In genomic region chr7:5546626-5547025, GRCh38 we compare ENCODE assay signal across 27 cellular contexts. TPM values are rescaled to one million over a fixed set of nuclear protein-coding genes. Genes with fewer than 3 reads are reported as not detected.
DNase-seq lines count a peak whose midpoint lies in the region; ATAC-seq, FAIRE-seq and TF ChIP-seq lines count a peak whose summit lies in the region.
"Had no signal": no experiment of that assay in that cellular context is flagged by ENCODE, and none has a peak within 500 bp of the region (broad histone marks: within the 10 kb centered on the region; RNA-seq: fewer than 3 reads in every experiment).

No MANE protein-coding gene starts in this region.

- FAIRE-seq in HepG2 (lab: Jason Lieb, UNC) = no peak
- FAIRE-seq: K562, RCC 7860 had no signal

- no peak overlapping the region for H3K4me2 ChIP-seq in HepG2 (ENCODE audit: low read depth, low read length)
- no peak overlapping the region for H3K4me2 ChIP-seq in osteoblast (ENCODE audit: insufficient read depth, low read length)
- H3K4me2 ChIP-seq: BLaER1 had no signal

- TF ChIP-seq RAD21 in liver (IDR thresholded peaks at IDR 0.05) (no peak), HepG2 (CRISPR knock-in tag; IDR thresholded peaks at IDR 0.05) (no peak)

- no TSS peak for BruUV-seq in HepG2 (replicated peaks; lab: Mats Ljungman, UMichigan)

- H4K20me1 ChIP-seq in HepG2 (ENCODE audit: insufficient read depth, low read length) (no peaks in the 10 kb centered on the region), osteoblast (ENCODE audit: insufficient read depth, low read length) (no peaks in the 10 kb centered on the region)
- H4K20me1 ChIP-seq: BLaER1 had no signal

- 57% methylated on average over 11 of the region's 11 CpGs for WGBS in liver
- 67% methylated on average over 3 of the region's 11 CpGs for WGBS in HepG2 (ENCODE audit: low lambda C conversion rate)
- WGBS in endodermal cell (ENCODE audit: insufficient coverage in 1 of 2, insufficient read length in 1 of 2), 2 experiments = 92 to 94% methylated on average over 11 of the region's 11 CpGs
- 86 to 90% methylated on average over 10 to 11 of the region's 11 CpGs for WGBS in testis, 2 donors

- H3K4me1 Mint-ChIP-seq in endodermal cell = no peaks in the 10 kb centered on the region

- no peaks in the 10 kb centered on the region for H3K36me3 ChIP-seq in liver (ENCODE audit: control insufficient read depth in 4 of 4, insufficient read depth in 3 of 4, low read depth in 1 of 4, low read length in 3 of 4)
- H3K36me3 ChIP-seq in HepG2 (replicated peaks in 1 of 2; ENCODE audit: control insufficient read depth in 1 of 2, insufficient read depth in 2 of 2, low read length in 2 of 2) = no peaks in the 10 kb centered on the region
- H3K36me3 ChIP-seq in endodermal cell (ENCODE audit: control insufficient read depth, insufficient read depth, low read length) = no peaks in the 10 kb centered on the region
- no peaks in the 10 kb centered on the region for H3K36me3 ChIP-seq in osteoblast (ENCODE audit: insufficient read depth, low read length)
- no peaks in the 10 kb centered on the region for H3K36me3 ChIP-seq in testis (ENCODE audit: low read depth, missing control alignments)
- H3K36me3 ChIP-seq: BLaER1, HAP-1 had no signal

- H3K9me3 Mint-ChIP-seq in endodermal cell = no peaks in the 10 kb centered on the region
- H3K9me3 Mint-ChIP-seq: CD4-positive, alpha-beta memory T cell had no signal

- TF ChIP-seq POLR2A in HepG2 (IDR thresholded peaks at IDR 0.05; ENCODE audit: insufficient read depth in 1 of 2, low read depth in 2 of 2, low read length in 2 of 2) = no peak
- no peak for TF ChIP-seq POLR2A in testis (IDR thresholded peaks at IDR 0.05)

- ATAC-seq in HepG2 = no peak
- ATAC-seq: GM12878, K562 had no signal

- intact Hi-C loops in HepG2 (cut with micrococcal nuclease; ENCODE audit: unreplicated experiment) = no loop called here
- intact Hi-C loops in testis (cut with DNase I; ENCODE audit: low total_unique reads) = no loop called here

- H3K36me3 Mint-ChIP-seq in endodermal cell (ENCODE audit: low read depth) = no peaks in the 10 kb centered on the region
- H3K36me3 Mint-ChIP-seq: CD4-positive, alpha-beta memory T cell had no signal

- H3K4me1 ChIP-seq in liver (ENCODE audit: control insufficient read depth in 4 of 4, insufficient read depth in 4 of 4, low read length in 3 of 4) = peaks cover 0 to 8% (median 3%) of the 10 kb centered on the region in 4 donors
- no peaks in the 10 kb centered on the region for H3K4me1 ChIP-seq in HepG2 (ENCODE audit: insufficient read depth, low read length)
- H3K4me1 ChIP-seq in endodermal cell (ENCODE audit: control insufficient read depth, insufficient read depth, low read length) = no peaks in the 10 kb centered on the region
- H3K4me1 ChIP-seq in osteoblast (ENCODE audit: insufficient read depth, low read length) = peaks cover 6% of the 10 kb centered on the region
- H3K4me1 ChIP-seq in testis = peaks cover 4% of the 10 kb centered on the region
- H3K4me1 ChIP-seq: HAP-1 had no signal

- H3K4me3 ChIP-seq in liver (ENCODE audit: low read depth in 1 of 3, low read length in 3 of 3) (no peak overlapping the region), HepG2 (replicated peaks in 1 of 3; ENCODE audit: insufficient read depth in 1 of 3, low read depth in 2 of 3, low read length in 3 of 3) (no peak overlapping the region), endodermal cell (ENCODE audit: low read length) (no peak overlapping the region), osteoblast (ENCODE audit: insufficient read depth, low read length) (no peak overlapping the region), testis (no peak overlapping the region)
- H3K4me3 ChIP-seq: BLaER1, GM12878, GM23248, HAP-1, K562 had no signal

- no peak overlapping the region for H3K9ac ChIP-seq in liver (ENCODE audit: low read depth in 1 of 2, low read length in 2 of 2)
- no peak overlapping the region for H3K9ac ChIP-seq in HepG2 (ENCODE audit: insufficient read depth, low read depth, low read length)
- H3K9ac ChIP-seq in endodermal cell (ENCODE audit: extremely low read depth, low read length, poor library complexity, severe bottlenecking) = no peak overlapping the region
- H3K9ac ChIP-seq: BLaER1, GM23248 had no signal

- H3K27ac ChIP-seq in liver (ENCODE audit: low read depth in 1 of 2, low read length in 2 of 2) (no peak overlapping the region), HepG2 (ENCODE audit: extremely low read length, insufficient read depth, low read length) (no peak overlapping the region), endodermal cell (ENCODE audit: low read depth, low read length) (no peak overlapping the region), osteoblast (ENCODE audit: low read depth, low read length) (no peak overlapping the region), testis (no peak overlapping the region)
- H3K27ac ChIP-seq: BLaER1, GM23248 had no signal

- H2AFZ ChIP-seq in HepG2 (ENCODE audit: low read length) (no peak overlapping the region), osteoblast (ENCODE audit: low read length) (no peak overlapping the region)
- H2AFZ ChIP-seq: GM23248 had no signal

- POLR2A ChIA-PET in HepG2 (lab: Yijun Ruan, JAX) = interaction anchor here (0.8 kb wide), 1 partner anchor 12 kb away, joined by 3 read pairs; no protein-coding TSS in a partner anchor

- H3K27ac Mint-ChIP-seq in endodermal cell = no peak overlapping the region

- H3K27me3 Mint-ChIP-seq in endodermal cell (ENCODE audit: insufficient read depth) = peaks cover 3% of the 10 kb centered on the region
- H3K27me3 Mint-ChIP-seq: CD4-positive, alpha-beta memory T cell had no signal

- no peaks in the 10 kb centered on the region for H3K79me2 ChIP-seq in HepG2 (ENCODE audit: insufficient read depth, low read length)
- H3K79me2 ChIP-seq in osteoblast (ENCODE audit: insufficient read depth, low read length) = no peaks in the 10 kb centered on the region

- TF ChIP-seq EP300 in HepG2 (IDR thresholded peaks at IDR 0.05; ENCODE audit: low read depth in 2 of 2, low read length in 2 of 2) = no peak
- no peak for TF ChIP-seq EP300 in HepG2 (CRISPR knock-in tag; IDR thresholded peaks at IDR 0.05; ENCODE audit: borderline replicate concordance)

- H3K27me3 ChIP-seq in liver (ENCODE audit: control insufficient read depth in 4 of 4, insufficient read depth in 4 of 4, low read length in 3 of 4) = no peaks in the 10 kb centered on the region
- H3K27me3 ChIP-seq in HepG2 (ENCODE audit: control insufficient read depth in 1 of 2, insufficient read depth in 2 of 2, low read length in 2 of 2) = peaks cover 0 to 20% of the 10 kb centered on the region in 2 experiments; a peak in 3 of 5 replicates
- H3K27me3 ChIP-seq in endodermal cell (ENCODE audit: control insufficient read depth, insufficient read depth, low read length, poor library complexity, severe bottlenecking) = no peaks in the 10 kb centered on the region
- no peaks in the 10 kb centered on the region for H3K27me3 ChIP-seq in osteoblast (ENCODE audit: insufficient read depth, low read length)
- no peaks in the 10 kb centered on the region for H3K27me3 ChIP-seq in testis
- H3K27me3 ChIP-seq: BLaER1 had no signal

- TF ChIP-seq CTCF in liver (IDR thresholded peaks at IDR 0.05; ENCODE audit: low read depth, low read length, missing input control) (no peak), HepG2 (CRISPR knock-in tag; IDR thresholded peaks at IDR 0.05) (no peak), endodermal cell (conservative IDR thresholded peaks at IDR 0.05) (no peak), osteoblast (IDR thresholded peaks at IDR 0.05; ENCODE audit: extremely low read depth, low read depth, low read length) (no peak), testis (IDR thresholded peaks at IDR 0.05) (no peak)

- in situ Hi-C loops in HepG2 (cut with HindIII; ENCODE audit: extremely low pct_ligation_motif_present, low pct_unique_long_range_greater_than_20kb) = no loop called here

- H3K4me3 Mint-ChIP-seq in endodermal cell = no peak overlapping the region
- H3K4me3 Mint-ChIP-seq: CD4-positive, alpha-beta memory T cell had no signal

- CTCF ChIA-PET in HepG2 (lab: Yijun Ruan, JAX; ENCODE audit: low intra/inter-chr PET ratio, low total read pairs) = no interaction called here

- H3K9me3 ChIP-seq in liver (ENCODE audit: control insufficient read depth in 4 of 4, low read length in 3 of 4) (no peaks in the 10 kb centered on the region), HepG2 (ENCODE audit: low read length) (no peaks in the 10 kb centered on the region), endodermal cell (ENCODE audit: control insufficient read depth, low read length) (no peaks in the 10 kb centered on the region), osteoblast (ENCODE audit: low read depth, low read length) (no peaks in the 10 kb centered on the region), testis (no peaks in the 10 kb centered on the region)
- H3K9me3 ChIP-seq: BLaER1, Caco-2, HAP-1 had no signal

- no peak for DNase-seq in HepG2 (ENCODE audit: low spot score)
- peak; percentile 42 for DNase-seq in endodermal cell
- peak; percentile 47 for DNase-seq in osteoblast (ENCODE audit: insufficient read length, low spot score, missing footprints)
- peak; percentile 31 for DNase-seq in testis
- no peak for DNase-seq in activated CD4-positive, alpha-beta T cell treated with anti-CD3 and anti-CD28 coated beads, Interleukin-2, amount 50 U/mL, for 4 hours
- DNase-seq in AG20443 (ENCODE audit: low spot score) = no peak
- DNase-seq in cortex of kidney (lab: John Stamatoyannopoulos, UW) = no peak
- DNase-seq: Caco-2; CD4-positive, alpha-beta memory T cell; DMS 273 treated with DMSO at 0.1 percent for 48 hours; DMS79 treated with DMSO at 0.1 percent for 48 hours; GM23248; MM.1S; NCI-H1048; NCI-H146; NCI-H2029; NCI-H2227 treated with DMSO at 0.1 percent for 48 hours; NCI-H510A; NCI-H774; OCI-M1; SHP77 had no signal

RNA-seq across cellular contexts. Expression of gene ACTB, which starts 16.2 kb away (rescaled TPM):
- total RNA-seq in liver (1,000 to 10,000 TPM in 1 of 2 donors, 100 to 1,000 TPM in 1; 890 to 1,625 TPM), HepG2 (2016; rRNA removed; fragmentation: Illumina TruSeq; extraction: Trizol) (983 and 1,099 TPM in 2 replicates), endodermal cell (1,000 to 10,000 TPM; 4,550 to 5,347 TPM), osteoblast (3,672 and 4,357 TPM in 2 replicates), testis (1,000 to 10,000 TPM; 2,150 to 2,308 TPM)
- polyA plus RNA-seq in liver (1,000 to 10,000 TPM; 1,432 to 1,671 TPM), HepG2 (2011; rRNA removed) (984 and 1,160 TPM in 2 replicates), testis (ENCODE audit: insufficient read depth, low read depth, low replicate concordance) (1,856 TPM)
- total RNA-seq in HepG2 (2016; cell fraction: cytosol; rRNA removed; fragmentation: Illumina TruSeq; extraction: Trizol; ENCODE audit: low read depth) = 406 and 413 TPM in 2 replicates
- total RNA-seq in HepG2 (2016; cell fraction: insoluble cytoplasmic fraction; rRNA removed; fragmentation: Illumina TruSeq; extraction: Trizol) = 966 and 972 TPM in 2 replicates
- total RNA-seq in HepG2 (2016; cell fraction: membrane; rRNA removed; fragmentation: Illumina TruSeq; extraction: Trizol) = 815 and 929 TPM in 2 replicates
- total RNA-seq in HepG2 (2016; cell fraction: nucleus; rRNA removed; fragmentation: Illumina TruSeq; extraction: Trizol) = 668 and 755 TPM in 2 replicates
- 567 and 620 TPM in 2 replicates for polyA plus RNA-seq in HepG2 (2011; cell fraction: cytosol; rRNA removed)
- polyA plus RNA-seq in HepG2 (2011; cell fraction: nucleus; rRNA removed) = 1,565 and 1,995 TPM in 2 replicates
- 984 and 1,070 TPM in 2 replicates for polyA plus RNA-seq in HepG2 (2012)
- 510 and 558 TPM in 2 replicates for polyA plus RNA-seq in HepG2 (2016; cell fraction: cytosol; fragmentation: Illumina TruSeq; extraction: Trizol; ENCODE audit: low read depth)
- 1,764 and 2,207 TPM in 2 replicates for polyA plus RNA-seq in HepG2 (2016; cell fraction: insoluble cytoplasmic fraction; fragmentation: Illumina TruSeq; extraction: Trizol; ENCODE audit: low read depth)
- 1,095 and 1,097 TPM in 2 replicates for polyA plus RNA-seq in HepG2 (2016; cell fraction: membrane; fragmentation: Illumina TruSeq; extraction: Trizol; ENCODE audit: low read depth)
- 1,747 and 1,824 TPM in 2 replicates for polyA plus RNA-seq in HepG2 (2016; cell fraction: nucleus; fragmentation: Illumina TruSeq; extraction: Trizol; ENCODE audit: insufficient read depth, low read depth)
- 2,677 and 2,857 TPM in 2 replicates for polyA minus RNA-seq in HepG2 (2011; rRNA and poly(A)+ RNA removed; ENCODE audit: low replicate concordance)
- 1,014 and 1,055 TPM in 2 replicates for polyA minus RNA-seq in HepG2 (2011; cell fraction: cytosol; rRNA and poly(A)+ RNA removed)
- polyA minus RNA-seq in HepG2 (2011; cell fraction: nucleus; rRNA and poly(A)+ RNA removed) = 329 and 574 TPM in 2 replicates
- polyA plus RNA-seq in endodermal cell (2013, experiment 1 of 2) = 3,804 TPM
- polyA plus RNA-seq in endodermal cell (2013, experiment 2 of 2) = 3,713 TPM

RNA-seq across cellular contexts. Expression of gene FBXL18, which starts 33.0 kb away (rescaled TPM):
- 1 to 10 TPM; 4.6 to 5.4 TPM for total RNA-seq in liver
- polyA plus RNA-seq in liver = 1 to 10 TPM; 1.7 to 2.7 TPM
- 3.9 TPM in 2 replicates for total RNA-seq in HepG2 (2016; rRNA removed; fragmentation: Illumina TruSeq; extraction: Trizol)
- total RNA-seq in HepG2 (2016; cell fraction: cytosol; rRNA removed; fragmentation: Illumina TruSeq; extraction: Trizol; ENCODE audit: low read depth) = 1.1 and 1.6 TPM in 2 replicates
- total RNA-seq in HepG2 (2016; cell fraction: insoluble cytoplasmic fraction; rRNA removed; fragmentation: Illumina TruSeq; extraction: Trizol) = 3.7 and 4.0 TPM in 2 replicates
- total RNA-seq in HepG2 (2016; cell fraction: membrane; rRNA removed; fragmentation: Illumina TruSeq; extraction: Trizol) = 1.5 and 2.0 TPM in 2 replicates
- 2.9 and 3.3 TPM in 2 replicates for total RNA-seq in HepG2 (2016; cell fraction: nucleus; rRNA removed; fragmentation: Illumina TruSeq; extraction: Trizol)
- 1.1 and 1.5 TPM in 2 replicates for polyA plus RNA-seq in HepG2 (2011; rRNA removed)
- 0.63 and 1.1 TPM in 2 replicates for polyA plus RNA-seq in HepG2 (2011; cell fraction: cytosol; rRNA removed)
- 4.2 and 7.3 TPM in 2 replicates for polyA plus RNA-seq in HepG2 (2011; cell fraction: nucleus; rRNA removed)
- polyA plus RNA-seq in HepG2 (2012) = 1.5 and 2.0 TPM in 2 replicates
- polyA plus RNA-seq in HepG2 (2016; cell fraction: cytosol; fragmentation: Illumina TruSeq; extraction: Trizol; ENCODE audit: low read depth) = 0.17 and 0.19 TPM in 2 replicates
- 1.4 and 2.4 TPM in 2 replicates for polyA plus RNA-seq in HepG2 (2016; cell fraction: insoluble cytoplasmic fraction; fragmentation: Illumina TruSeq; extraction: Trizol; ENCODE audit: low read depth)
- polyA plus RNA-seq in HepG2 (2016; cell fraction: membrane; fragmentation: Illumina TruSeq; extraction: Trizol; ENCODE audit: low read depth) = 0.11 and 0.30 TPM in 2 replicates
- polyA plus RNA-seq in HepG2 (2016; cell fraction: nucleus; fragmentation: Illumina TruSeq; extraction: Trizol; ENCODE audit: insufficient read depth, low read depth) = 2.1 and 2.5 TPM in 2 replicates
- polyA minus RNA-seq in HepG2 (2011; rRNA and poly(A)+ RNA removed; ENCODE audit: low replicate concordance) = 9.2 and 12.0 TPM in 2 replicates
- 3.7 and 4.0 TPM in 2 replicates for polyA minus RNA-seq in HepG2 (2011; cell fraction: cytosol; rRNA and poly(A)+ RNA removed)
- 4.1 and 4.5 TPM in 2 replicates for polyA minus RNA-seq in HepG2 (2011; cell fraction: nucleus; rRNA and poly(A)+ RNA removed)
- 10 to 100 TPM; 13.4 to 15.5 TPM for total RNA-seq in endodermal cell
- 7.1 TPM for polyA plus RNA-seq in endodermal cell (2013, experiment 1 of 2)
- polyA plus RNA-seq in endodermal cell (2013, experiment 2 of 2) = 5.4 TPM
- 8.8 and 9.4 TPM in 2 replicates for total RNA-seq in osteoblast
- total RNA-seq in testis = 10 to 100 TPM; 16.1 to 18.5 TPM
- 5.6 TPM for polyA plus RNA-seq in testis (ENCODE audit: insufficient read depth, low read depth, low replicate concordance)

RNA-seq across cellular contexts. Expression of gene FSCN1, which starts 46.0 kb away (rescaled TPM):
- total RNA-seq in liver = 10 to 100 TPM; 17.2 to 66.1 TPM
- 10 to 100 TPM in 1 of 2 donors, 1 to 10 TPM in 1; 2.0 to 22.3 TPM for polyA plus RNA-seq in liver
- total RNA-seq in HepG2 (2016; rRNA removed; fragmentation: Illumina TruSeq; extraction: Trizol) = 35.5 and 44.0 TPM in 2 replicates
- total RNA-seq in HepG2 (2016; cell fraction: cytosol; rRNA removed; fragmentation: Illumina TruSeq; extraction: Trizol; ENCODE audit: low read depth) = 6.4 and 7.4 TPM in 2 replicates
- 32.0 and 43.8 TPM in 2 replicates for total RNA-seq in HepG2 (2016; cell fraction: insoluble cytoplasmic fraction; rRNA removed; fragmentation: Illumina TruSeq; extraction: Trizol)
- total RNA-seq in HepG2 (2016; cell fraction: membrane; rRNA removed; fragmentation: Illumina TruSeq; extraction: Trizol) = 20.9 and 22.0 TPM in 2 replicates
- total RNA-seq in HepG2 (2016; cell fraction: nucleus; rRNA removed; fragmentation: Illumina TruSeq; extraction: Trizol) = 21.3 and 24.5 TPM in 2 replicates
- polyA plus RNA-seq in HepG2 (2011; rRNA removed) = 21.2 and 29.0 TPM in 2 replicates
- polyA plus RNA-seq in HepG2 (2011; cell fraction: cytosol; rRNA removed) = 21.0 and 36.3 TPM in 2 replicates
- polyA plus RNA-seq in HepG2 (2011; cell fraction: nucleus; rRNA removed) = 41.0 and 50.2 TPM in 2 replicates
- polyA plus RNA-seq in HepG2 (2012) = 7.3 and 18.5 TPM in 2 replicates
- polyA plus RNA-seq in HepG2 (2016; cell fraction: cytosol; fragmentation: Illumina TruSeq; extraction: Trizol; ENCODE audit: low read depth) = 10.2 and 10.8 TPM in 2 replicates
- polyA plus RNA-seq in HepG2 (2016; cell fraction: insoluble cytoplasmic fraction; fragmentation: Illumina TruSeq; extraction: Trizol; ENCODE audit: low read depth) = 58.7 and 73.9 TPM in 2 replicates
- polyA plus RNA-seq in HepG2 (2016; cell fraction: membrane; fragmentation: Illumina TruSeq; extraction: Trizol; ENCODE audit: low read depth) = 22.3 and 24.1 TPM in 2 replicates
- 53.5 and 58.8 TPM in 2 replicates for polyA plus RNA-seq in HepG2 (2016; cell fraction: nucleus; fragmentation: Illumina TruSeq; extraction: Trizol; ENCODE audit: insufficient read depth, low read depth)
- 66.5 and 90.1 TPM in 2 replicates for polyA minus RNA-seq in HepG2 (2011; rRNA and poly(A)+ RNA removed; ENCODE audit: low replicate concordance)
- 43.7 and 53.5 TPM in 2 replicates for polyA minus RNA-seq in HepG2 (2011; cell fraction: cytosol; rRNA and poly(A)+ RNA removed)
- 12.7 and 16.4 TPM in 2 replicates for polyA minus RNA-seq in HepG2 (2011; cell fraction: nucleus; rRNA and poly(A)+ RNA removed)
- total RNA-seq in endodermal cell = 100 to 1,000 TPM; 691 to 720 TPM
- polyA plus RNA-seq in endodermal cell (2013, experiment 1 of 2) = 358 TPM
- polyA plus RNA-seq in endodermal cell (2013, experiment 2 of 2) = 364 TPM
- total RNA-seq in osteoblast = 163 and 182 TPM in 2 replicates
- total RNA-seq in testis = 100 to 1,000 TPM; 210 to 293 TPM
- 75.5 TPM for polyA plus RNA-seq in testis (ENCODE audit: insufficient read depth, low read depth, low replicate concordance)

Comparison
In these comparisons a context has a peak if more than half of its experiments do, and no peak if none do; other contexts are left out.
1. DNase-seq: peak in endodermal cell (single experiment), osteoblast (single experiment) and testis (single experiment); none in HepG2 (single experiment), activated CD4-positive, alpha-beta T cell treated with anti-CD3 and anti-CD28 coated beads, Interleukin-2, amount 50 U/mL, for 4 hours (0 of 2), AG20443 (single experiment) and cortex of kidney (single experiment).